ENCODE assay signal across 17 cellular contexts in the genomic region with DNA sequence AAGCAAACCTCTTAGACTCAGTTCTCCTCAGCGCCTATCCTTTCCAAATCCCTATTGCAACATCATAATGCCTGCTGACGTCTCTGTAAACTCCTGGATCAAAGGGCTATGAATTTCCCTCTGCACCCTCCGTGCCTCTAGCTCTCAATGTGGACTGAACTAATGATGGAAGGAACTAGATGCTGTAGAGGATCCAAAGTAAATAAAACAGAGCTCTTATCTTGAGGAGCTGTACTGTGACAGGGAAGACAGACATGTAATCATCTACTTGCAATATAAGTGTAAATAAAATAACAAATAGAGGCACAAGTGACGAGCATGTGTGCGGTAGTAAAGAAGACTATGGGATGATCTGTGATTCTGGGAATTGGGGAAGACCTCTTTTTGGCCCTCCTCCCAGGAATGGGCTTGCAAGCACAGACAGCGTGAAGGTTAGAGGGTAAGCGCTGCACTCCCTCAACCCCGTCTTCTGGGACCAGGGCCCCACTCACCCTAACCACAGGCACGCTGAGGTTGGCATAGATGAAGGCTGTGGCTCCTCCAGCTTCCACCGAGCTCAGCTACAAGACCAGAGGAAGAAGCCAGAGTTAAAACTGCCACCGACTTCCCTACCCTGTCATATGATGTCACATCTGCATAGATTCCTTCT. TPM values are rescaled to one million over a fixed set of nuclear protein-coding genes. Genes with fewer than 3 reads are reported as not detected.
DNase-seq lines count a peak whose midpoint lies in the region; ATAC-seq and TF ChIP-seq lines count a peak whose summit lies in the region.
"Had no signal": no experiment of that assay in that cellular context is flagged by ENCODE, and none has a peak within 500 bp of the region (broad histone marks: within the 10 kb centered on the region; RNA-seq: fewer than 3 reads in every experiment).

No MANE protein-coding gene starts in this region.

- in situ Hi-C loops in astrocyte of the spinal cord (cut with HindIII; ENCODE audit: low sequenced_read_pairs) = no loop called here

- H3K9me3 Mint-ChIP-seq in naive thymus-derived CD8-positive, alpha-beta T cell = no peaks in the 10 kb centered on the region
- H3K9me3 Mint-ChIP-seq: HFFc6 had no signal

- peak; percentile 81 to 97 for ATAC-seq in naive thymus-derived CD8-positive, alpha-beta T cell
- ATAC-seq in HG02870 (IDR thresholded peaks at IDR 0.05; ENCODE audit: unreplicated experiment) (no peak), HG03520 (IDR thresholded peaks at IDR 0.05; ENCODE audit: unreplicated experiment) (no peak)

- TF ChIP-seq CTCF in astrocyte of the spinal cord (IDR thresholded peaks at IDR 0.05; ENCODE audit: low read depth, low read length) = no peak

- no peak overlapping the region for H3K4me3 ChIP-seq in astrocyte of the spinal cord (ENCODE audit: low read depth, low read length)
- H3K4me3 ChIP-seq: suprapubic skin had no signal

- H3K4me3 Mint-ChIP-seq in naive thymus-derived CD8-positive, alpha-beta T cell = peak overlapping the region in 6 of 10 donors; percentile 3 to 54 (median 14)
- H3K4me3 Mint-ChIP-seq: HFFc6 had no signal

- peaks cover 0 to 2% (median 0%) of the 10 kb centered on the region in 3 donors for H3K36me3 Mint-ChIP-seq in naive thymus-derived CD8-positive, alpha-beta T cell

- peak; percentile 44 for DNase-seq in NCI-H510A treated with DMSO at 0.1 percent for 48 hours (lab: John Stamatoyannopoulos, UW)
- no peak for DNase-seq in NCI-H510A (lab: John Stamatoyannopoulos, UW)
- peak; percentile 43 to 55 for DNase-seq in Kasumi-1 (lab: John Stamatoyannopoulos, UW)
- peak; percentile 32 for DNase-seq in astrocyte of the spinal cord (ENCODE audit: low read depth, low spot score)
- peak in 5 of 10 donors; percentile 20 to 56 (median 48) for DNase-seq in naive thymus-derived CD8-positive, alpha-beta T cell
- DNase-seq in NCI-H146 treated with DMSO at 0.1 percent for 48 hours (lab: John Stamatoyannopoulos, UW; ENCODE audit: unreplicated experiment) = no peak
- DNase-seq: 8988T; activated effector memory CD4-positive, alpha-beta T cell treated with anti-CD3 and anti-CD28 coated beads, Interleukin-2, amount 50 U/mL, for 16 hours; DMS79; HFFc6; hippocampal formation; mesenchymal stem cell; NCI-H524; posterior cingulate gyrus had no signal

- peaks cover 13 to 23% (median 19%) of the 10 kb centered on the region in 4 donors for H3K4me1 Mint-ChIP-seq in naive thymus-derived CD8-positive, alpha-beta T cell

- POLR2A ChIA-PET in naive thymus-derived CD8-positive, alpha-beta T cell (lab: Charles Lee) = no interaction called here

- H3K27me3 Mint-ChIP-seq in naive thymus-derived CD8-positive, alpha-beta T cell = peaks cover 0 to 7% (median 4%) of the 10 kb centered on the region in 5 donors

- peak overlapping the region in 2 of 10 donors; percentile 57 to 60 for H3K27ac Mint-ChIP-seq in naive thymus-derived CD8-positive, alpha-beta T cell
- H3K27ac Mint-ChIP-seq: HFFc6 had no signal

RNA-seq across cellular contexts. Expression of gene P4HA3, which starts 42.2 kb away (rescaled TPM):
- not detected for total RNA-seq in naive thymus-derived CD8-positive, alpha-beta T cell
- polyA plus RNA-seq in naive thymus-derived CD8-positive, alpha-beta T cell = not detected

Comparison
In these comparisons a context has a peak if more than half of its experiments do, and no peak if none do; other contexts are left out.
1. DNase-seq: peak in NCI-H510A treated with DMSO at 0.1 percent for 48 hours (single experiment), Kasumi-1 (2 of 2) and astrocyte of the spinal cord (single experiment); none in NCI-H510A (single experiment) and NCI-H146 treated with DMSO at 0.1 percent for 48 hours (single experiment).
2. ATAC-seq: peak in naive thymus-derived CD8-positive, alpha-beta T cell (2 of 2); none in HG02870 (single experiment) and HG03520 (single experiment).